In genomic region chr9:73230257-73230656, GRCh38 we compare ENCODE assay signal across 21 cellular contexts.
"Had no signal": no experiment of that assay in that cellular context is flagged by ENCODE, and none has a peak within 500 bp of the region (broad histone marks: within the 10 kb centered on the region; RNA-seq: fewer than 3 reads in every experiment).

No MANE protein-coding gene starts in this region.

- H3K4me1 ChIP-seq: esophagus squamous epithelium, foreskin keratinocyte, neural progenitor cell, psoas muscle, sigmoid colon, stomach had no signal

- DNase-seq: activated CD4-positive, CD25-positive, alpha-beta regulatory T cell treated with anti-CD3 and anti-CD28 coated beads, Interleukin-2, amount 50 U/mL, for 72 hours; activated CD8-positive, alpha-beta memory T cell treated with anti-CD3 and anti-CD28 coated beads for 24 hours; activated CD8-positive, alpha-beta memory T cell treated with anti-CD3 and anti-CD28 coated beads, Interleukin-2, amount 50 U/mL, for 48 hours; activated effector memory CD4-positive, alpha-beta T cell treated with Interleukin-2 at 50 U/mL for 16 hours; activated naive CD4-positive, alpha-beta T cell treated with anti-CD3 and anti-CD28 coated beads, Interleukin-2, amount 10 ng/mL, durations not matched to agents 7 days and 5 days; activated naive CD8-positive, alpha-beta T cell treated with anti-CD3 and anti-CD28 coated beads, Interleukin-2, amount 50 U/mL, for 24 hours; activated T-cell treated with anti-CD3 and anti-CD28 coated beads, Interleukin-2, amount 50 U/mL, for 48 hours; aorta; effector CD8-positive, alpha-beta T cell; esophagus squamous epithelium; foreskin keratinocyte; left cardiac atrium; mesendoderm; naive thymus-derived CD4-positive, alpha-beta T cell; ovary; psoas muscle; sigmoid colon; stimulated activated CD4-positive, alpha-beta T cell treated with anti-CD3 and anti-CD28 coated beads, Interleukin-4, amount 100 ng/mL, for 24 hours; stomach had no signal

- H3K27me3 ChIP-seq: hepatocyte, neural progenitor cell, ovary, sigmoid colon had no signal

- H3K27ac ChIP-seq: esophagus squamous epithelium, foreskin keratinocyte, hepatocyte, neural progenitor cell, ovary, psoas muscle, sigmoid colon, stomach had no signal

- H3K4me3 ChIP-seq: esophagus squamous epithelium, hepatocyte, neural progenitor cell, ovary, psoas muscle, sigmoid colon, stomach had no signal

- H3K4me2 ChIP-seq: hepatocyte, neural progenitor cell had no signal

- H3K9me3 ChIP-seq: esophagus squamous epithelium, ovary, psoas muscle, sigmoid colon, stomach had no signal

- H3K36me3 ChIP-seq: esophagus squamous epithelium, neural progenitor cell, ovary, sigmoid colon, stomach had no signal

- ATAC-seq: activated naive CD8-positive, alpha-beta T cell treated with anti-CD3 and anti-CD28 coated beads, Interleukin-2, amount 50 U/mL, for 24 hours; foreskin keratinocyte; left cardiac atrium; naive thymus-derived CD4-positive, alpha-beta T cell; psoas muscle had no signal

- H2AFZ ChIP-seq: hepatocyte, neural progenitor cell had no signal

- H3K9ac ChIP-seq: neural progenitor cell had no signal
